17 cellular contexts compared by ENCODE assay signal in genomic region chr10:6321880-6322279, GRCh38.
DNase-seq lines count a peak whose midpoint lies in the region; ATAC-seq and TF ChIP-seq lines count a peak whose summit lies in the region.
"Had no signal": no experiment of that assay in that cellular context is flagged by ENCODE, and none has a peak within 500 bp of the region (broad histone marks: within the 10 kb centered on the region; RNA-seq: fewer than 3 reads in every experiment).

No MANE protein-coding gene starts in this region.

- no peak overlapping the region for H3K4me2 ChIP-seq in fibroblast of lung (ENCODE audit: extremely low read depth, insufficient read depth, low read length)

- no peaks in the 10 kb centered on the region for H4K20me1 ChIP-seq in fibroblast of lung (ENCODE audit: control insufficient read depth, extremely low read depth, insufficient read depth, low read length)

- no peak overlapping the region for H3K9ac ChIP-seq in fibroblast of lung (ENCODE audit: insufficient read depth, low read length)

- H3K4me1 ChIP-seq in fibroblast of lung (ENCODE audit: control insufficient read depth, extremely low read depth, insufficient read depth, low read length) (peaks cover 2% of the 10 kb centered on the region), upper lobe of left lung (peaks cover 0 to 3% (median 0%) of the 10 kb centered on the region in 4 donors)
- H3K4me1 ChIP-seq: body of pancreas had no signal

- H3K4me3 ChIP-seq in fibroblast of lung (replicated peaks in 1 of 4; ENCODE audit: control extremely low read depth in 1 of 4, insufficient read depth in 1 of 4, low read depth in 3 of 4, low read length in 4 of 4), result no peak overlapping the region
- H3K4me3 ChIP-seq in upper lobe of left lung, result no peak overlapping the region
- H3K4me3 ChIP-seq: body of pancreas, SK-N-MC, tibial artery had no signal

- ATAC-seq in HG03520 (IDR thresholded peaks at IDR 0.05; ENCODE audit: unreplicated experiment) (no peak), upper lobe of left lung (ENCODE audit: low FRiP score in 2 of 2) (no peak), HG03571 (IDR thresholded peaks at IDR 0.05; ENCODE audit: unreplicated experiment) (no peak)
- ATAC-seq: activated CD8-positive, alpha-beta T cell treated with anti-CD3 and anti-CD28 coated beads, Interleukin-2, amount 10 ng/mL, durations not matched to agents 7 days and 5 days; body of pancreas; right cardiac atrium had no signal

- no peak for TF ChIP-seq CTCF in fibroblast of lung (conservative IDR thresholded peaks at IDR 0.05 in 1 of 2, IDR thresholded peaks at IDR 0.05 in 1 of 2; ENCODE audit: low read depth in 1 of 2, low read length in 2 of 2)
- TF ChIP-seq CTCF in upper lobe of left lung (IDR thresholded peaks at IDR 0.05), result no peak

- DNase-seq in stimulated activated CD4-positive, alpha-beta T cell treated with anti-CD3 and anti-CD28 coated beads, Interleukin-15, amount 100 ng/mL, for 24 hours, result peak; percentile 15
- no peak for DNase-seq in stimulated activated CD4-positive, alpha-beta T cell treated with anti-CD3 and anti-CD28 coated beads, Interleukin-12 subunit alpha, Interleukin-12 subunit beta, amount 100 ng/mL, for 4 hours
- peak; percentile 28 for DNase-seq in RKO (ENCODE audit: low spot score)
- DNase-seq in fibroblast of lung (ENCODE audit: low read depth in 2 of 2), result peak; percentile 43 to 47
- no peak for DNase-seq in upper lobe of left lung
- DNase-seq in T-helper 1 cell, result no peak
- DNase-seq: activated CD8-positive, alpha-beta T cell treated with anti-CD3 and anti-CD28 coated beads, Interleukin-2, amount 10 ng/mL, durations not matched to agents 7 days and 5 days; body of pancreas; effector CD4-positive, alpha-beta T cell; NCI-H1105; nephron progenitor cell; right cardiac atrium; stimulated activated CD4-positive, alpha-beta T cell treated with anti-CD3 and anti-CD28 coated beads, Interleukin-4, amount 100 ng/mL, for 1 hour; tibial artery had no signal

- H3K27ac ChIP-seq in fibroblast of lung (ENCODE audit: insufficient read depth, low read length) (no peak overlapping the region), upper lobe of left lung (no peak overlapping the region)
- H3K27ac ChIP-seq: body of pancreas, SK-N-MC had no signal

- WGBS in upper lobe of left lung, 2 donors, result 85 to 93% methylated on average over 9 of the region's 9 CpGs

- no peaks in the 10 kb centered on the region for H3K27me3 ChIP-seq in fibroblast of lung (ENCODE audit: control insufficient read depth, insufficient read depth, low read length)
- H3K27me3 ChIP-seq in upper lobe of left lung, result no peaks in the 10 kb centered on the region
- H3K27me3 ChIP-seq: body of pancreas, tibial artery had no signal

- no peak for TF ChIP-seq POLR2A in upper lobe of left lung (IDR thresholded peaks at IDR 0.05)

- H3K36me3 ChIP-seq in fibroblast of lung (ENCODE audit: control insufficient read depth, insufficient read depth, low read length) (no peaks in the 10 kb centered on the region), upper lobe of left lung (no peaks in the 10 kb centered on the region)
- H3K36me3 ChIP-seq: tibial artery had no signal

- no peaks in the 10 kb centered on the region for H3K79me2 ChIP-seq in fibroblast of lung (ENCODE audit: control insufficient read depth, insufficient read depth, low read length)

- no peak for TF ChIP-seq EP300 in upper lobe of left lung (IDR thresholded peaks at IDR 0.05)

- peak overlapping the region; percentile 47 for H2AFZ ChIP-seq in fibroblast of lung (ENCODE audit: low read length)

- H3K9me3 ChIP-seq in fibroblast of lung (ENCODE audit: control insufficient read depth, insufficient read depth, low read depth, low read length), result no peaks in the 10 kb centered on the region
- no peaks in the 10 kb centered on the region for H3K9me3 ChIP-seq in upper lobe of left lung
- H3K9me3 ChIP-seq: body of pancreas, tibial artery had no signal

Comparison
In these comparisons a context has a peak if more than half of its experiments do, and no peak if none do; other contexts are left out.
1. DNase-seq: peak in stimulated activated CD4-positive, alpha-beta T cell treated with anti-CD3 and anti-CD28 coated beads, Interleukin-15, amount 100 ng/mL, for 24 hours (single experiment), RKO (single experiment) and fibroblast of lung (2 of 2); none in stimulated activated CD4-positive, alpha-beta T cell treated with anti-CD3 and anti-CD28 coated beads, Interleukin-12 subunit alpha, Interleukin-12 subunit beta, amount 100 ng/mL, for 4 hours (single experiment), upper lobe of left lung (0 of 2) and T-helper 1 cell (0 of 5).